Comparison of ENCODE assay signal across 8 cellular contexts in genomic region chr12:47307680-47308399, GRCh38.
DNase-seq lines count a peak whose midpoint lies in the region; ATAC-seq, FAIRE-seq and TF ChIP-seq lines count a peak whose summit lies in the region.

No MANE protein-coding gene starts in this region.

- H3K4me3 ChIP-seq in AG10803 (ENCODE audit: low read length): no peak overlapping the region
- H3K4me3 ChIP-seq in naive thymus-derived CD4-positive, alpha-beta T cell (ENCODE audit: low read length): peak overlapping the region; percentile 56

- peak; percentile 77 for TF ChIP-seq CTCF in AG10803 (conservative IDR thresholded peaks at IDR 0.05; ENCODE audit: low read length)

- POLR2A ChIA-PET in naive thymus-derived CD4-positive, alpha-beta T cell (lab: Charles Lee): interaction anchor here (0.6 to 3.7 kb wide), 27 partner anchors 10 to 275 kb away, joined by 3 to 68 read pairs (median 5); partner anchors contain the start of genes AMIGO2 and PCED1B

- intact Hi-C loops in naive thymus-derived CD4-positive, alpha-beta T cell (cut with micrococcal nuclease): loop anchor here (1.0 to 5.0 kb wide), 15 partner anchors 31 to 379 kb away; partner anchors contain the start of genes AMIGO2 (in 1 of the 2) and PCED1B (in 1 of the 2)

- peak; percentile 83 for ATAC-seq in GM18867 (IDR thresholded peaks at IDR 0.05; ENCODE audit: unreplicated experiment)
- peak; percentile 72 for ATAC-seq in HG03095 (IDR thresholded peaks at IDR 0.05; ENCODE audit: unreplicated experiment)
- ATAC-seq in naive thymus-derived CD4-positive, alpha-beta T cell: peak; percentile 96

- H3K4me1 Mint-ChIP-seq in naive thymus-derived CD4-positive, alpha-beta T cell: peaks cover 27 to 61% (median 51%) of the 10 kb centered on the region in 7 donors

- H3K9me3 ChIP-seq in naive thymus-derived CD4-positive, alpha-beta T cell (ENCODE audit: control insufficient read depth in 2 of 3, low read length in 3 of 3): peaks cover 0 to 33% (median 0%) of the 10 kb centered on the region in 3 experiments

- H3K27ac ChIP-seq in naive thymus-derived CD4-positive, alpha-beta T cell (ENCODE audit: low read depth, low read length): peak overlapping the region; percentile 69

- H3K27ac Mint-ChIP-seq in naive thymus-derived CD4-positive, alpha-beta T cell: peak overlapping the region; percentile 89 to 97 (median 95)

- peaks cover 21 to 59% (median 44%) of the 10 kb centered on the region in 5 donors for H3K36me3 Mint-ChIP-seq in naive thymus-derived CD4-positive, alpha-beta T cell

- no peaks in the 10 kb centered on the region for H3K27me3 ChIP-seq in naive thymus-derived CD4-positive, alpha-beta T cell (ENCODE audit: control insufficient read depth in 2 of 2, insufficient read depth in 2 of 2, low read length in 2 of 2)

- no peak for FAIRE-seq in urothelium cell line (lab: Jason Lieb, UNC)

- no peaks in the 10 kb centered on the region for H3K36me3 ChIP-seq in naive thymus-derived CD4-positive, alpha-beta T cell (ENCODE audit: control insufficient read depth in 2 of 3, insufficient read depth in 3 of 3, low read length in 3 of 3)

- DNase-seq in AG10803 (ENCODE audit: low read depth) (peak; percentile 75), NCI-H345 (lab: John Stamatoyannopoulos, UW) (peak; percentile 39), urothelium cell line (ENCODE audit: low spot score) (peak; percentile 52)
- DNase-seq in activated CD4-positive, alpha-beta T cell treated with anti-CD3 and anti-CD28 coated beads for 1 hour: peak; percentile 42
- peak; percentile 41 for DNase-seq in effector CD4-positive, alpha-beta T cell
- peak in 8 of 9 donors; percentile 39 to 76 (median 62) for DNase-seq in naive thymus-derived CD4-positive, alpha-beta T cell

- peaks cover 7 to 86% (median 50%) of the 10 kb centered on the region in 11 donors for H3K9me3 Mint-ChIP-seq in naive thymus-derived CD4-positive, alpha-beta T cell

- H3K27me3 Mint-ChIP-seq in naive thymus-derived CD4-positive, alpha-beta T cell: no peaks in the 10 kb centered on the region

- CTCF ChIA-PET in naive thymus-derived CD4-positive, alpha-beta T cell (lab: Charles Lee): interaction anchor here (0.6 to 2.5 kb wide), 17 partner anchors 13 to 627 kb away, joined by 3 to 42 read pairs (median 4); partner anchors contain the start of gene AMIGO2

- peak overlapping the region; percentile 91 to 98 (median 94) for H3K4me3 Mint-ChIP-seq in naive thymus-derived CD4-positive, alpha-beta T cell

- peaks cover 0 to 3% of the 10 kb centered on the region in 2 donors for H3K4me1 ChIP-seq in naive thymus-derived CD4-positive, alpha-beta T cell (ENCODE audit: control insufficient read depth in 2 of 2, insufficient read depth in 2 of 2, low read length in 2 of 2)
